1 cellular context compared by ENCODE assay signal in the genomic region with DNA sequence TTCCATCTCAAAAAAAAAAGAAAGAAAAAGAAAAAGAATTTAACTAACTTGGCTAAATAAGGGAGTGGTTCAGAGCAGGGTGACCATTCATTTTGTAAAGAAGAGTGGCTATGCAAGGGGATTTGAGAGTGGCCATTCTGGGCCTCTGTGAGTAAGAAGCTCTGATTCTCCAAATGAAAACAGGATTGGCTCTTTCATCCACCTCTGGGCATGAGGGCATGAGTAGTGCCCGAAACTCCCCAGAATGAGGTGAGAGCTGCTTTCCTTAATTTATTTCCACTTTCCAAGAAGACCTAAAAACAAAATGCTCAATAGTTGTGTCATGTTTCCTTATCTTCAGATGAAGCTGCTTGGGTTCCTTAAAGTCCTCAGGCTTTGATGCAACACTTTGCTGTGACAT.
TF ChIP-seq lines count a peak whose summit lies in the region.

No MANE protein-coding gene starts in this region.

TF ChIP-seq in HepG2, 621 proteins besides CTCF, POLR2A, EP300 and RAD21:
- TF ChIP-seq XBP1 (CRISPR knock-in tag; IDR thresholded peaks at IDR 0.05): no peak
- TF ChIP-seq MBNL3 (CRISPR knock-in tag; conservative IDR thresholded peaks at IDR 0.05): no peak
- no peak for TF ChIP-seq KDM5B (CRISPR knock-in tag; IDR thresholded peaks at IDR 0.05; ENCODE audit: borderline replicate concordance)
- no peak for TF ChIP-seq RBM39 (IDR thresholded peaks at IDR 0.05; ENCODE audit: low read depth, low read length, poor library complexity, severe bottlenecking)
- no peak for TF ChIP-seq ZKSCAN8 (CRISPR knock-in tag; IDR thresholded peaks at IDR 0.05; ENCODE audit: borderline replicate concordance)
- TF ChIP-seq, protein P1, sequence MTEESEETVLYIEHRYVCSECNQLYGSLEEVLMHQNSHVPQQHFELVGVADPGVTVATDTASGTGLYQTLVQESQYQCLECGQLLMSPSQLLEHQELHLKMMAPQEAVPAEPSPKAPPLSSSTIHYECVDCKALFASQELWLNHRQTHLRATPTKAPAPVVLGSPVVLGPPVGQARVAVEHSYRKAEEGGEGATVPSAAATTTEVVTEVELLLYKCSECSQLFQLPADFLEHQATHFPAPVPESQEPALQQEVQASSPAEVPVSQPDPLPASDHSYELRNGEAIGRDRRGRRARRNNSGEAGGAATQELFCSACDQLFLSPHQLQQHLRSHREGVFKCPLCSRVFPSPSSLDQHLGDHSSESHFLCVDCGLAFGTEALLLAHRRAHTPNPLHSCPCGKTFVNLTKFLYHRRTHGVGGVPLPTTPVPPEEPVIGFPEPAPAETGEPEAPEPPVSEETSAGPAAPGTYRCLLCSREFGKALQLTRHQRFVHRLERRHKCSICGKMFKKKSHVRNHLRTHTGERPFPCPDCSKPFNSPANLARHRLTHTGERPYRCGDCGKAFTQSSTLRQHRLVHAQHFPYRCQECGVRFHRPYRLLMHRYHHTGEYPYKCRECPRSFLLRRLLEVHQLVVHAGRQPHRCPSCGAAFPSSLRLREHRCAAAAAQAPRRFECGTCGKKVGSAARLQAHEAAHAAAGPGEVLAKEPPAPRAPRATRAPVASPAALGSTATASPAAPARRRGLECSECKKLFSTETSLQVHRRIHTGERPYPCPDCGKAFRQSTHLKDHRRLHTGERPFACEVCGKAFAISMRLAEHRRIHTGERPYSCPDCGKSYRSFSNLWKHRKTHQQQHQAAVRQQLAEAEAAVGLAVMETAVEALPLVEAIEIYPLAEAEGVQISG (CRISPR knock-in tag; IDR thresholded peaks at IDR 0.05): no peak
